Comparison of ENCODE assay signal across 3 cellular contexts in genomic region chr7:130506358-130506757, GRCh38.
TF ChIP-seq lines count a peak whose summit lies in the region.

No MANE protein-coding gene starts in this region.

TF ChIP-seq in SK-N-SH, 30 proteins besides CTCF, POLR2A, EP300 and RAD21:
- TF ChIP-seq NFIC (IDR thresholded peaks at IDR 0.05; ENCODE audit: borderline replicate concordance): peak; percentile 49
- TF ChIP-seq EZH2phosphoT487 (IDR thresholded peaks at IDR 0.05; ENCODE audit: borderline replicate concordance, low read depth): no peak
TF ChIP-seq in SK-N-SH: peak in this region for 1.

TF ChIP-seq in SK-N-SH treated with all-trans-retinoic acid at 6 μM for 48 hours, 23 proteins besides CTCF, POLR2A, EP300 and RAD21:
- TF ChIP-seq TCF4 (CRISPR knock-in tag; IDR thresholded peaks at IDR 0.05; ENCODE audit: borderline replicate concordance) (no peak), CSDC2 (CRISPR knock-in tag; IDR thresholded peaks at IDR 0.05) (no peak), ZC3H10 (CRISPR knock-in tag; IDR thresholded peaks at IDR 0.05) (no peak), TOX (CRISPR knock-in tag; IDR thresholded peaks at IDR 0.05; ENCODE audit: borderline replicate concordance) (no peak), ZNF70 (CRISPR knock-in tag; IDR thresholded peaks at IDR 0.05) (no peak), ISL1 (CRISPR knock-in tag; IDR thresholded peaks at IDR 0.05) (no peak), GLIS3 (CRISPR knock-in tag; IDR thresholded peaks at IDR 0.05) (no peak), ESRRG (CRISPR knock-in tag; IDR thresholded peaks at IDR 0.05) (no peak)
- TF ChIP-seq, protein P1, sequence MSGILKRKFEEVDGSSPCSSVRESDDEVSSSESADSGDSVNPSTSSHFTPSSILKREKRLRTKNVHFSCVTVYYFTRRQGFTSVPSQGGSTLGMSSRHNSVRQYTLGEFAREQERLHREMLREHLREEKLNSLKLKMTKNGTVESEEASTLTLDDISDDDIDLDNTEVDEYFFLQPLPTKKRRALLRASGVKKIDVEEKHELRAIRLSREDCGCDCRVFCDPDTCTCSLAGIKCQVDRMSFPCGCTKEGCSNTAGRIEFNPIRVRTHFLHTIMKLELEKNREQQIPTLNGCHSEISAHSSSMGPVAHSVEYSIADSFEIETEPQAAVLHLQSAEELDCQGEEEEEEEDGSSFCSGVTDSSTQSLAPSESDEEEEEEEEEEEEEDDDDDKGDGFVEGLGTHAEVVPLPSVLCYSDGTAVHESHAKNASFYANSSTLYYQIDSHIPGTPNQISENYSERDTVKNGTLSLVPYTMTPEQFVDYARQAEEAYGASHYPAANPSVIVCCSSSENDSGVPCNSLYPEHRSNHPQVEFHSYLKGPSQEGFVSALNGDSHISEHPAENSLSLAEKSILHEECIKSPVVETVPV (CRISPR knock-in tag; IDR thresholded peaks at IDR 0.05): no peak
- TF ChIP-seq, protein P2, sequence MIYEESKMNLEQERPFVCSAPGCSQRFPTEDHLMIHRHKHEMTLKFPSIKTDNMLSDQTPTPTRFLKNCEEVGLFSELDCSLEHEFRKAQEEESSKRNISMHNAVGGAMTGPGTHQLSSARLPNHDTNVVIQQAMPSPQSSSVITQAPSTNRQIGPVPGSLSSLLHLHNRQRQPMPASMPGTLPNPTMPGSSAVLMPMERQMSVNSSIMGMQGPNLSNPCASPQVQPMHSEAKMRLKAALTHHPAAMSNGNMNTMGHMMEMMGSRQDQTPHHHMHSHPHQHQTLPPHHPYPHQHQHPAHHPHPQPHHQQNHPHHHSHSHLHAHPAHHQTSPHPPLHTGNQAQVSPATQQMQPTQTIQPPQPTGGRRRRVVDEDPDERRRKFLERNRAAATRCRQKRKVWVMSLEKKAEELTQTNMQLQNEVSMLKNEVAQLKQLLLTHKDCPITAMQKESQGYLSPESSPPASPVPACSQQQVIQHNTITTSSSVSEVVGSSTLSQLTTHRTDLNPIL (CRISPR knock-in tag; IDR thresholded peaks at IDR 0.05; ENCODE audit: low read depth): no peak
TF ChIP-seq in SK-N-SH treated with all-trans-retinoic acid at 6 μM for 48 hours: peak in this region for 0.

TF ChIP-seq in K562, 482 proteins besides CTCF, POLR2A, EP300 and RAD21:
- TF ChIP-seq ZSCAN32 (CRISPR knock-in tag; IDR thresholded peaks at IDR 0.05): no peak
- peak; percentile 60 for TF ChIP-seq NFIX (CRISPR knock-in tag; IDR thresholded peaks at IDR 0.05; ENCODE audit: low read depth)
- peak; percentile 94 for TF ChIP-seq NFIC (IDR thresholded peaks at IDR 0.05)
TF ChIP-seq in K562: peak in this region for 2.
